Comparison of ENCODE assay signal across 1 cellular context in genomic region chr5:57102905-57103255, GRCh38.
TF ChIP-seq lines count a peak whose summit lies in the region.

No MANE protein-coding gene starts in this region.

TF ChIP-seq in HepG2, 621 proteins besides CTCF, POLR2A, EP300 and RAD21 (continued from another document and continues in another):
- TF ChIP-seq ZNF496 (CRISPR knock-in tag; IDR thresholded peaks at IDR 0.05; ENCODE audit: insufficient replicate concordance) (no peak), SRSF9 (IDR thresholded peaks at IDR 0.05; ENCODE audit: borderline replicate concordance, insufficient read depth, low read depth, low read length, poor library complexity, severe bottlenecking) (no peak), RARA (CRISPR knock-in tag; IDR thresholded peaks at IDR 0.05) (peak; percentile 81), ZFP62 (CRISPR knock-in tag; IDR thresholded peaks at IDR 0.05) (no peak), GTF3A (CRISPR knock-in tag; conservative IDR thresholded peaks at IDR 0.05) (no peak), MAFK (conservative IDR thresholded peaks at IDR 0.05 in 1 of 2, IDR thresholded peaks at IDR 0.05 in 1 of 2; ENCODE audit: low read length in 2 of 2) (no peak), E2F2 (CRISPR knock-in tag; IDR thresholded peaks at IDR 0.05; ENCODE audit: borderline replicate concordance) (no peak), ZNF451 (CRISPR knock-in tag; IDR thresholded peaks at IDR 0.05) (no peak), TRIM22 (IDR thresholded peaks at IDR 0.05) (no peak), IRF2 (CRISPR knock-in tag; IDR thresholded peaks at IDR 0.05) (0 out of 2 replicates have a peak, but pooled peaks have one; percentile 37), ZBTB21 (CRISPR knock-in tag; IDR thresholded peaks at IDR 0.05) (no peak), ZNF788 (CRISPR knock-in tag; IDR thresholded peaks at IDR 0.05; ENCODE audit: borderline replicate concordance) (no peak), ZNF678 (CRISPR knock-in tag; IDR thresholded peaks at IDR 0.05) (no peak), TFAP4 (IDR thresholded peaks at IDR 0.05; ENCODE audit: borderline replicate concordance, low read depth) (no peak), ADNP (CRISPR knock-in tag; IDR thresholded peaks at IDR 0.05) (no peak), CREM (IDR thresholded peaks at IDR 0.05) (peak; percentile 41; the same call in 1 of the 2 replicates), CREM (CRISPR knock-in tag; IDR thresholded peaks at IDR 0.05) (no peak), CSRNP1 (CRISPR knock-in tag; IDR thresholded peaks at IDR 0.05) (no peak), HNF4A (CRISPR knock-in tag; IDR thresholded peaks at IDR 0.05) (peak; percentile 86), ZBTB20 (CRISPR knock-in tag; IDR thresholded peaks at IDR 0.05; ENCODE audit: borderline replicate concordance, low read depth) (no peak), PCBP1 (IDR thresholded peaks at IDR 0.05; ENCODE audit: borderline replicate concordance, low read depth, low read length) (no peak), MTA3 (CRISPR knock-in tag; IDR thresholded peaks at IDR 0.05) (no peak), ESRRA (CRISPR knock-in tag; IDR thresholded peaks at IDR 0.05; ENCODE audit: low read depth) (0 out of 2 replicates have a peak, but pooled peaks have one; percentile 22), NFIC (IDR thresholded peaks at IDR 0.05; ENCODE audit: low read length) (peak; percentile 52; the same call in 1 of the 2 replicates), NFE2 (CRISPR knock-in tag; IDR thresholded peaks at IDR 0.05) (no peak), HOXA9 (CRISPR knock-in tag; IDR thresholded peaks at IDR 0.05; ENCODE audit: borderline replicate concordance) (no peak), ZNF337 (CRISPR knock-in tag; IDR thresholded peaks at IDR 0.05; ENCODE audit: borderline replicate concordance, low read depth) (no peak), SP1 (IDR thresholded peaks at IDR 0.05) (no peak), SP1 (CRISPR knock-in tag; IDR thresholded peaks at IDR 0.05) (no peak), HDAC2 (CRISPR knock-in tag; IDR thresholded peaks at IDR 0.05) (no peak), MTF1 (CRISPR knock-in tag; IDR thresholded peaks at IDR 0.05) (no peak), ZNF552 (CRISPR knock-in tag; IDR thresholded peaks at IDR 0.05; ENCODE audit: borderline replicate concordance) (no peak), TBP (CRISPR knock-in tag; IDR thresholded peaks at IDR 0.05) (no peak), E2F1 (CRISPR knock-in tag; IDR thresholded peaks at IDR 0.05) (no peak), CREB1 (IDR thresholded peaks at IDR 0.05) (no peak), CREB1 (CRISPR knock-in tag; IDR thresholded peaks at IDR 0.05) (no peak), ZNF644 (CRISPR knock-in tag; IDR thresholded peaks at IDR 0.05; ENCODE audit: low read depth) (0 out of 2 replicates have a peak, but pooled peaks have one; percentile 51), TP53 (CRISPR knock-in tag; conservative IDR thresholded peaks at IDR 0.05) (no peak)
- TF ChIP-seq, protein P1, sequence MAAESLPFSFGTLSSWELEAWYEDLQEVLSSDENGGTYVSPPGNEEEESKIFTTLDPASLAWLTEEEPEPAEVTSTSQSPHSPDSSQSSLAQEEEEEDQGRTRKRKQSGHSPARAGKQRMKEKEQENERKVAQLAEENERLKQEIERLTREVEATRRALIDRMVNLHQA (CRISPR knock-in tag; IDR thresholded peaks at IDR 0.05): no peak
- TF ChIP-seq, protein P2, sequence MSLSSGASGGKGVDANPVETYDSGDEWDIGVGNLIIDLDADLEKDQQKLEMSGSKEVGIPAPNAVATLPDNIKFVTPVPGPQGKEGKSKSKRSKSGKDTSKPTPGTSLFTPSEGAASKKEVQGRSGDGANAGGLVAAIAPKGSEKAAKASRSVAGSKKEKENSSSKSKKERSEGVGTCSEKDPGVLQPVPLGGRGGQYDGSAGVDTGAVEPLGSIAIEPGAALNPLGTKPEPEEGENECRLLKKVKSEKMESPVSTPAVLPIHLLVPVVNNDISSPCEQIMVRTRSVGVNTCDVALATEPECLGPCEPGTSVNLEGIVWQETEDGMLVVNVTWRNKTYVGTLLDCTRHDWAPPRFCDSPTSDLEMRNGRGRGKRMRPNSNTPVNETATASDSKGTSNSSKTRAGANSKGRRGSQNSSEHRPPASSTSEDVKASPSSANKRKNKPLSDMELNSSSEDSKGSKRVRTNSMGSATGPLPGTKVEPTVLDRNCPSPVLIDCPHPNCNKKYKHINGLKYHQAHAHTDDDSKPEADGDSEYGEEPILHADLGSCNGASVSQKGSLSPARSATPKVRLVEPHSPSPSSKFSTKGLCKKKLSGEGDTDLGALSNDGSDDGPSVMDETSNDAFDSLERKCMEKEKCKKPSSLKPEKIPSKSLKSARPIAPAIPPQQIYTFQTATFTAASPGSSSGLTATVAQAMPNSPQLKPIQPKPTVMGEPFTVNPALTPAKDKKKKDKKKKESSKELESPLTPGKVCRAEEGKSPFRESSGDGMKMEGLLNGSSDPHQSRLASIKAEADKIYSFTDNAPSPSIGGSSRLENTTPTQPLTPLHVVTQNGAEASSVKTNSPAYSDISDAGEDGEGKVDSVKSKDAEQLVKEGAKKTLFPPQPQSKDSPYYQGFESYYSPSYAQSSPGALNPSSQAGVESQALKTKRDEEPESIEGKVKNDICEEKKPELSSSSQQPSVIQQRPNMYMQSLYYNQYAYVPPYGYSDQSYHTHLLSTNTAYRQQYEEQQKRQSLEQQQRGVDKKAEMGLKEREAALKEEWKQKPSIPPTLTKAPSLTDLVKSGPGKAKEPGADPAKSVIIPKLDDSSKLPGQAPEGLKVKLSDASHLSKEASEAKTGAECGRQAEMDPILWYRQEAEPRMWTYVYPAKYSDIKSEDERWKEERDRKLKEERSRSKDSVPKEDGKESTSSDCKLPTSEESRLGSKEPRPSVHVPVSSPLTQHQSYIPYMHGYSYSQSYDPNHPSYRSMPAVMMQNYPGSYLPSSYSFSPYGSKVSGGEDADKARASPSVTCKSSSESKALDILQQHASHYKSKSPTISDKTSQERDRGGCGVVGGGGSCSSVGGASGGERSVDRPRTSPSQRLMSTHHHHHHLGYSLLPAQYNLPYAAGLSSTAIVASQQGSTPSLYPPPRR (CRISPR knock-in tag; IDR thresholded peaks at IDR 0.05; ENCODE audit: borderline replicate concordance): peak; percentile 34; the same call in 1 of the 2 replicates
- TF ChIP-seq, protein P3, sequence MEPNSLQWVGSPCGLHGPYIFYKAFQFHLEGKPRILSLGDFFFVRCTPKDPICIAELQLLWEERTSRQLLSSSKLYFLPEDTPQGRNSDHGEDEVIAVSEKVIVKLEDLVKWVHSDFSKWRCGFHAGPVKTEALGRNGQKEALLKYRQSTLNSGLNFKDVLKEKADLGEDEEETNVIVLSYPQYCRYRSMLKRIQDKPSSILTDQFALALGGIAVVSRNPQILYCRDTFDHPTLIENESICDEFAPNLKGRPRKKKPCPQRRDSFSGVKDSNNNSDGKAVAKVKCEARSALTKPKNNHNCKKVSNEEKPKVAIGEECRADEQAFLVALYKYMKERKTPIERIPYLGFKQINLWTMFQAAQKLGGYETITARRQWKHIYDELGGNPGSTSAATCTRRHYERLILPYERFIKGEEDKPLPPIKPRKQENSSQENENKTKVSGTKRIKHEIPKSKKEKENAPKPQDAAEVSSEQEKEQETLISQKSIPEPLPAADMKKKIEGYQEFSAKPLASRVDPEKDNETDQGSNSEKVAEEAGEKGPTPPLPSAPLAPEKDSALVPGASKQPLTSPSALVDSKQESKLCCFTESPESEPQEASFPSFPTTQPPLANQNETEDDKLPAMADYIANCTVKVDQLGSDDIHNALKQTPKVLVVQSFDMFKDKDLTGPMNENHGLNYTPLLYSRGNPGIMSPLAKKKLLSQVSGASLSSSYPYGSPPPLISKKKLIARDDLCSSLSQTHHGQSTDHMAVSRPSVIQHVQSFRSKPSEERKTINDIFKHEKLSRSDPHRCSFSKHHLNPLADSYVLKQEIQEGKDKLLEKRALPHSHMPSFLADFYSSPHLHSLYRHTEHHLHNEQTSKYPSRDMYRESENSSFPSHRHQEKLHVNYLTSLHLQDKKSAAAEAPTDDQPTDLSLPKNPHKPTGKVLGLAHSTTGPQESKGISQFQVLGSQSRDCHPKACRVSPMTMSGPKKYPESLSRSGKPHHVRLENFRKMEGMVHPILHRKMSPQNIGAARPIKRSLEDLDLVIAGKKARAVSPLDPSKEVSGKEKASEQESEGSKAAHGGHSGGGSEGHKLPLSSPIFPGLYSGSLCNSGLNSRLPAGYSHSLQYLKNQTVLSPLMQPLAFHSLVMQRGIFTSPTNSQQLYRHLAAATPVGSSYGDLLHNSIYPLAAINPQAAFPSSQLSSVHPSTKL (CRISPR knock-in tag; IDR thresholded peaks at IDR 0.05): peak; percentile 35
- TF ChIP-seq, protein P4, sequence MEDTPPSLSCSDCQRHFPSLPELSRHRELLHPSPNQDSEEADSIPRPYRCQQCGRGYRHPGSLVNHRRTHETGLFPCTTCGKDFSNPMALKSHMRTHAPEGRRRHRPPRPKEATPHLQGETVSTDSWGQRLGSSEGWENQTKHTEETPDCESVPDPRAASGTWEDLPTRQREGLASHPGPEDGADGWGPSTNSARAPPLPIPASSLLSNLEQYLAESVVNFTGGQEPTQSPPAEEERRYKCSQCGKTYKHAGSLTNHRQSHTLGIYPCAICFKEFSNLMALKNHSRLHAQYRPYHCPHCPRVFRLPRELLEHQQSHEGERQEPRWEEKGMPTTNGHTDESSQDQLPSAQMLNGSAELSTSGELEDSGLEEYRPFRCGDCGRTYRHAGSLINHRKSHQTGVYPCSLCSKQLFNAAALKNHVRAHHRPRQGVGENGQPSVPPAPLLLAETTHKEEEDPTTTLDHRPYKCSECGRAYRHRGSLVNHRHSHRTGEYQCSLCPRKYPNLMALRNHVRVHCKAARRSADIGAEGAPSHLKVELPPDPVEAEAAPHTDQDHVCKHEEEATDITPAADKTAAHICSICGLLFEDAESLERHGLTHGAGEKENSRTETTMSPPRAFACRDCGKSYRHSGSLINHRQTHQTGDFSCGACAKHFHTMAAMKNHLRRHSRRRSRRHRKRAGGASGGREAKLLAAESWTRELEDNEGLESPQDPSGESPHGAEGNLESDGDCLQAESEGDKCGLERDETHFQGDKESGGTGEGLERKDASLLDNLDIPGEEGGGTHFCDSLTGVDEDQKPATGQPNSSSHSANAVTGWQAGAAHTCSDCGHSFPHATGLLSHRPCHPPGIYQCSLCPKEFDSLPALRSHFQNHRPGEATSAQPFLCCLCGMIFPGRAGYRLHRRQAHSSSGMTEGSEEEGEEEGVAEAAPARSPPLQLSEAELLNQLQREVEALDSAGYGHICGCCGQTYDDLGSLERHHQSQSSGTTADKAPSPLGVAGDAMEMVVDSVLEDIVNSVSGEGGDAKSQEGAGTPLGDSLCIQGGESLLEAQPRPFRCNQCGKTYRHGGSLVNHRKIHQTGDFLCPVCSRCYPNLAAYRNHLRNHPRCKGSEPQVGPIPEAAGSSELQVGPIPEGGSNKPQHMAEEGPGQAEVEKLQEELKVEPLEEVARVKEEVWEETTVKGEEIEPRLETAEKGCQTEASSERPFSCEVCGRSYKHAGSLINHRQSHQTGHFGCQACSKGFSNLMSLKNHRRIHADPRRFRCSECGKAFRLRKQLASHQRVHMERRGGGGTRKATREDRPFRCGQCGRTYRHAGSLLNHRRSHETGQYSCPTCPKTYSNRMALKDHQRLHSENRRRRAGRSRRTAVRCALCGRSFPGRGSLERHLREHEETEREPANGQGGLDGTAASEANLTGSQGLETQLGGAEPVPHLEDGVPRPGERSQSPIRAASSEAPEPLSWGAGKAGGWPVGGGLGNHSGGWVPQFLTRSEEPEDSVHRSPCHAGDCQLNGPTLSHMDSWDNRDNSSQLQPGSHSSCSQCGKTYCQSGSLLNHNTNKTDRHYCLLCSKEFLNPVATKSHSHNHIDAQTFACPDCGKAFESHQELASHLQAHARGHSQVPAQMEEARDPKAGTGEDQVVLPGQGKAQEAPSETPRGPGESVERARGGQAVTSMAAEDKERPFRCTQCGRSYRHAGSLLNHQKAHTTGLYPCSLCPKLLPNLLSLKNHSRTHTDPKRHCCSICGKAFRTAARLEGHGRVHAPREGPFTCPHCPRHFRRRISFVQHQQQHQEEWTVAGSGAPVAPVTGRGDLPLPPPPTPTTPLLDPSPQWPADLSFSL (CRISPR knock-in tag; IDR thresholded peaks at IDR 0.05): no peak
